ENCODE assay signal across 8 cellular contexts in the genomic region with DNA sequence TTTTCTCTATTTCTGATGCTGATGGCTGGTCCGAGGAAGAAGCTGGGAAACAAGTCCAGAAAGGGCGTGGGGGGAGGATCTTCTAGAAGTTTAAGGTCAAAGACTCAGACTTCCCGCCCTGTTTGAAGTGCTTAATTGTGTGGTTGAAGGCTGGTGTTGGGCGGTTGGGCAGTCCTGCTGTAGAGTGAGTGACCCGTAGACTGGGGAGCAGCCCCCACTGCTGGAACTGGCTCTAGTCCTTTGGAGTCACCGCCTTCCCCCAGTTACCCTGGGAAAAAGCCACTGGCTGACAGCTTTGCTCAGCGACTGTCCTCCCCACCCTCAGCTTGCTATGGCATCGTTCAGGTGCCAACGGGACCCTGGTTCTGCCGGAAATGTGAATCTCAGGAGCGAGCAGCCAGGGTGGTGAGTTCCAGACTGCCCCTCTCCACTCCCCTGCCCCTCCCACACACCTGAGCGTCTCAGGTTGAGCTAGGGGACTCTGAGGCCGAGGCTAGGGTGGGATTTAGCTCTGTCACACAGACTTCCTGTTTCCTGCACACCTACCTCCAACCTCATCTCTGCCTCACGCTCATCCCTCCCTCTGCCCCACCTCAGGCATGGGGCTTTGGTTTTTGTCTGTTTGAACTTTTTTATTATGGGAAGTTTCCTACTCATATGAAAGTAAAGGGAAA. TPM values are rescaled to one million over a fixed set of nuclear protein-coding genes. Genes with fewer than 3 reads are reported as not detected.
DNase-seq lines count a peak whose midpoint lies in the region; ATAC-seq and TF ChIP-seq lines count a peak whose summit lies in the region.

No MANE protein-coding gene starts in this region.

- H2BK20ac ChIP-seq in IMR-90 (ENCODE audit: low read depth, low read length) = no peak overlapping the region

- peaks cover 27% of the 10 kb centered on the region; the same call in 1 of the 2 replicates for H4K20me1 ChIP-seq in IMR-90 (ENCODE audit: insufficient read depth, low read length)

- H3K9me3 ChIP-seq in IMR-90 (ENCODE audit: control insufficient read depth, insufficient read depth, low read length) (no peaks in the 10 kb centered on the region), iPS-15b (ENCODE audit: control insufficient read depth, insufficient read depth, low read length) (no peaks in the 10 kb centered on the region)

- no peak overlapping the region for H3K56ac ChIP-seq in IMR-90 (ENCODE audit: extremely low read depth, insufficient read depth, low read length)

- H3K14ac ChIP-seq in IMR-90 (replicated peaks; ENCODE audit: low read depth, low read length) = 0 out of 2 replicates have a peak overlapping the region, but pooled peaks have one; percentile 14

- H3K27ac ChIP-seq in IMR-90 (ENCODE audit: insufficient read depth, low read length) = no peak overlapping the region; the same call in 1 of the 2 replicates

- H2BK5ac ChIP-seq in IMR-90 (ENCODE audit: low read depth, low read length, poor library complexity, severe bottlenecking) = no peak overlapping the region

- peak overlapping the region; percentile 93 for H3K4me2 ChIP-seq in IMR-90 (ENCODE audit: low read depth, low read length)

- peak overlapping the region; percentile 94 for H3K27ac Mint-ChIP-seq in activated naive CD4-positive, alpha-beta T cell treated with anti-CD3 and anti-CD28 coated beads, Interleukin-2, amount 10 ng/mL, durations not matched to agents 7 days and 5 days

- ATAC-seq in IMR-90 (ENCODE audit: low read depth) = no peak
- ATAC-seq in HG03460 (IDR thresholded peaks at IDR 0.05; ENCODE audit: unreplicated experiment) = no peak
- no peak for ATAC-seq in GM21423 (IDR thresholded peaks at IDR 0.05; ENCODE audit: unreplicated experiment)

- H4K5ac ChIP-seq in IMR-90 (ENCODE audit: low read depth, low read length) = no peak overlapping the region

- peak overlapping the region; percentile 93 for H3K4me3 Mint-ChIP-seq in activated naive CD4-positive, alpha-beta T cell treated with anti-CD3 and anti-CD28 coated beads, Interleukin-2, amount 10 ng/mL, durations not matched to agents 7 days and 5 days

- peak overlapping the region; percentile 97 for H2AK9ac ChIP-seq in IMR-90 (replicated peaks; ENCODE audit: low read depth, low read length, poor library complexity)

- H3K27me3 ChIP-seq in IMR-90 (ENCODE audit: control insufficient read depth, insufficient read depth, low read length) = no peaks in the 10 kb centered on the region
- peaks cover 60% of the 10 kb centered on the region for H3K27me3 ChIP-seq in iPS-15b (ENCODE audit: control insufficient read depth, insufficient read depth, low read length)

- H4K91ac ChIP-seq in IMR-90 (ENCODE audit: insufficient read depth, low read depth, low read length) = no peak overlapping the region

- peak overlapping the region; percentile 90 for H2AFZ ChIP-seq in IMR-90 (replicated peaks; ENCODE audit: low read length, poor library complexity)

- DNase-seq in AG08396 (ENCODE audit: low spot score) = peak; percentile 36
- DNase-seq in IMR-90 = no peak
- peak; percentile 45 for DNase-seq in activated naive CD4-positive, alpha-beta T cell treated with anti-CD3 and anti-CD28 coated beads, Interleukin-2, amount 10 ng/mL, durations not matched to agents 7 days and 5 days
- peak; percentile 65 for DNase-seq in stimulated activated CD4-positive, alpha-beta T cell treated with anti-CD3 and anti-CD28 coated beads, Interleukin-2, amount 100 ng/mL, for 4 hours (ENCODE audit: low read depth)
- DNase-seq in H4 (ENCODE audit: low spot score) = no peak

- peak overlapping the region; percentile 48 for H3K4ac ChIP-seq in IMR-90 (ENCODE audit: low read depth, low read length)

- POLR2A ChIA-PET in IMR-90 (lab: Charles Lee; ENCODE audit: unreplicated experiment) = no interaction called here

- intact Hi-C loops in IMR-90 (cut with micrococcal nuclease) = no loop called here

- H3K18ac ChIP-seq in IMR-90 (ENCODE audit: low read depth, low read length) = no peak overlapping the region

- no peaks in the 10 kb centered on the region for H3K27me3 Mint-ChIP-seq in activated naive CD4-positive, alpha-beta T cell treated with anti-CD3 and anti-CD28 coated beads, Interleukin-2, amount 10 ng/mL, durations not matched to agents 7 days and 5 days

- H3K36me3 ChIP-seq in IMR-90 (ENCODE audit: control insufficient read depth, insufficient read depth, low read length) (peaks cover 21% of the 10 kb centered on the region; the same call in 1 of the 2 replicates), iPS-15b (ENCODE audit: control insufficient read depth, insufficient read depth, low read length) (no peaks in the 10 kb centered on the region)

- TF ChIP-seq POLR2A in IMR-90 (IDR thresholded peaks at IDR 0.05; ENCODE audit: low read depth, low read length) = no peak

- H3K23ac ChIP-seq in IMR-90 (ENCODE audit: low read depth, low read length) = peak overlapping the region; percentile 86; the same call in 1 of the 2 replicates

- TF ChIP-seq CTCF in IMR-90 (conservative IDR thresholded peaks at IDR 0.05; ENCODE audit: low read depth, low read length) = no peak

- H3K9ac ChIP-seq in IMR-90 (ENCODE audit: low read depth, low read length) (peak overlapping the region; percentile 71), iPS-15b (ENCODE audit: low read depth, low read length) (no peak overlapping the region)

- in situ Hi-C loops in IMR-90 (cut with MboI; ENCODE audit: low sequenced_read_pairs) = no loop called here

- H2AK5ac ChIP-seq in IMR-90 (ENCODE audit: low read depth, low read length) = peak overlapping the region; percentile 27

- H3K79me1 ChIP-seq in IMR-90 (ENCODE audit: low read depth in 1 of 2, low read length in 2 of 2) = peaks cover 22 to 69% of the 10 kb centered on the region in 2 experiments; a peak in 3 of 4 replicates

- CTCF ChIA-PET in IMR-90 (lab: Yijun Ruan, JAX) = no interaction called here
- CTCF ChIA-PET in activated naive CD4-positive, alpha-beta T cell treated with anti-CD3 and anti-CD28 coated beads, Interleukin-2, amount 10 ng/mL, durations not matched to agents 7 days and 5 days (lab: Charles Lee) = interaction anchor here (0.9 to 1.1 kb wide), 3 partner anchors 10 to 28 kb away, joined by 3 to 6 read pairs (median 3); no protein-coding TSS in a partner anchor

- H3K36me3 Mint-ChIP-seq in activated naive CD4-positive, alpha-beta T cell treated with anti-CD3 and anti-CD28 coated beads, Interleukin-2, amount 10 ng/mL, durations not matched to agents 7 days and 5 days = peaks cover 50% of the 10 kb centered on the region

- dilution Hi-C loops in IMR-90 (cut with HindIII; ENCODE audit: low sequenced_read_pairs, unreplicated experiment) = no loop called here

- WGBS in IMR-90 (ENCODE audit: extremely low coverage in 2 of 2, insufficient read length in 1 of 2), 2 experiments = 38% methylated on average over 3 of the region's 14 CpGs; no CpG with 5 or more reads in 1 of the 2 experiments

- H2BK15ac ChIP-seq in IMR-90 (ENCODE audit: low read depth, low read length) = 0 out of 3 replicates have a peak overlapping the region, but pooled peaks have one; percentile 36

- H3K4me1 ChIP-seq in IMR-90 (ENCODE audit: control insufficient read depth, insufficient read depth, low read length) = peaks cover 11% of the 10 kb centered on the region
- peaks cover 25% of the 10 kb centered on the region for H3K4me1 ChIP-seq in iPS-15b (ENCODE audit: control insufficient read depth, insufficient read depth, low read length)

- TF ChIP-seq RAD21 in IMR-90 (IDR thresholded peaks at IDR 0.05; ENCODE audit: low read length) = no peak

- no peaks in the 10 kb centered on the region for H3K9me3 Mint-ChIP-seq in activated naive CD4-positive, alpha-beta T cell treated with anti-CD3 and anti-CD28 coated beads, Interleukin-2, amount 10 ng/mL, durations not matched to agents 7 days and 5 days

- H3K4me1 Mint-ChIP-seq in activated naive CD4-positive, alpha-beta T cell treated with anti-CD3 and anti-CD28 coated beads, Interleukin-2, amount 10 ng/mL, durations not matched to agents 7 days and 5 days = peaks cover 58% of the 10 kb centered on the region

- H4K8ac ChIP-seq in IMR-90 (ENCODE audit: low read depth in 2 of 2, low read length in 2 of 2) = peak overlapping the region in 1 of 2 experiments; percentile 29; a peak in 1 of 4 replicates

- no peak overlapping the region for H2BK120ac ChIP-seq in IMR-90 (ENCODE audit: low read depth, low read length)

- peaks cover 7% of the 10 kb centered on the region; the same call in 1 of the 2 replicates for H3K9me1 ChIP-seq in IMR-90 (ENCODE audit: insufficient read depth, low read length)

- H3K4me3 ChIP-seq in IMR-90 (ENCODE audit: insufficient read depth, low read depth, low read length) (peak overlapping the region; percentile 68), iPS-15b (ENCODE audit: low read depth, low read length) (peak overlapping the region; percentile 59)

- no TSS peak for BruUV-seq in IMR-90 (replicated peaks; lab: Mats Ljungman, UMichigan)

TF ChIP-seq in IMR-90, 13 proteins besides CTCF, POLR2A, EP300 and RAD21 (continues in another document):
- no peak for TF ChIP-seq CEBPB (IDR thresholded peaks at IDR 0.05; ENCODE audit: low read depth, low read length)

RNA-seq across cellular contexts. Expression of a gene that starts 1.7 kb away (rescaled TPM):
- total RNA-seq in IMR-90 (2012; rRNA removed) = 7.2 and 7.5 TPM in 2 replicates
- polyA plus RNA-seq in IMR-90 (2012; rRNA removed) = 21.2 and 22.7 TPM in 2 replicates
- polyA plus RNA-seq in IMR-90 (2012; cell fraction: cytosol; rRNA removed) = 6.7 and 12.1 TPM in 2 replicates
- 94.6 and 103 TPM in 2 replicates for polyA plus RNA-seq in IMR-90 (2012; cell fraction: nucleus; rRNA removed; ENCODE audit: low replicate concordance)
- total RNA-seq in H4 (2014; rRNA removed; shearing (Covaris generic)) = 7.8 and 13.6 TPM in 2 replicates

RNA-seq across cellular contexts. Expression of a gene that starts 23.4 kb away (rescaled TPM):
- 1.3 and 1.4 TPM in 2 replicates for total RNA-seq in IMR-90 (2012; rRNA removed)
- polyA plus RNA-seq in IMR-90 (2012; rRNA removed) = 14.1 and 20.3 TPM in 2 replicates
- polyA plus RNA-seq in IMR-90 (2012; cell fraction: cytosol; rRNA removed) = 5.4 and 10.6 TPM in 2 replicates
- 2.6 and 4.6 TPM in 2 replicates for polyA plus RNA-seq in IMR-90 (2012; cell fraction: nucleus; rRNA removed; ENCODE audit: low replicate concordance)
- total RNA-seq in H4 (2014; rRNA removed; shearing (Covaris generic)) = 2.3 and 6.7 TPM in 2 replicates

RNA-seq across cellular contexts. Expression of a gene that starts 32.0 kb away (rescaled TPM):
- 0.28 and 0.36 TPM in 2 replicates for total RNA-seq in IMR-90 (2012; rRNA removed)
- polyA plus RNA-seq in IMR-90 (2012; rRNA removed) = 0.80 and 0.82 TPM in 2 replicates
- polyA plus RNA-seq in IMR-90 (2012; cell fraction: cytosol; rRNA removed) = 0.77 and 0.79 TPM in 2 replicates
- 0.49 and 0.57 TPM in 2 replicates for polyA plus RNA-seq in IMR-90 (2012; cell fraction: nucleus; rRNA removed; ENCODE audit: low replicate concordance)
- 3.2 and 3.5 TPM in 2 replicates for total RNA-seq in H4 (2014; rRNA removed; shearing (Covaris generic))

RNA-seq across cellular contexts. Expression of a gene that starts 41.4 kb away (rescaled TPM):
- total RNA-seq in IMR-90 (2012; rRNA removed) = 1.1 and 1.4 TPM in 2 replicates
- polyA plus RNA-seq in IMR-90 (2012; rRNA removed) = 18.2 and 27.8 TPM in 2 replicates
- 17.3 and 39.2 TPM in 2 replicates for polyA plus RNA-seq in IMR-90 (2012; cell fraction: cytosol; rRNA removed)
- polyA plus RNA-seq in IMR-90 (2012; cell fraction: nucleus; rRNA removed; ENCODE audit: low replicate concordance) = 30.3 and 77.5 TPM in 2 replicates
- 1.6 and 3.9 TPM in 2 replicates for total RNA-seq in H4 (2014; rRNA removed; shearing (Covaris generic))

RNA-seq across cellular contexts. Expression of a gene that starts 45.8 kb away (rescaled TPM):
- total RNA-seq in IMR-90 (2012; rRNA removed) = 510 and 828 TPM in 2 replicates
- polyA plus RNA-seq in IMR-90 (2012; rRNA removed) = 480 and 525 TPM in 2 replicates
- polyA plus RNA-seq in IMR-90 (2012; cell fraction: cytosol; rRNA removed) = 600 and 763 TPM in 2 replicates
- polyA plus RNA-seq in IMR-90 (2012; cell fraction: nucleus; rRNA removed; ENCODE audit: low replicate concordance) = 201 and 228 TPM in 2 replicates
- total RNA-seq in H4 (2014; rRNA removed; shearing (Covaris generic)) = 592 and 607 TPM in 2 replicates

Comparison
In these comparisons a context has a peak if more than half of its experiments do, and no peak if none do; other contexts are left out.
1. DNase-seq: peak in AG08396 (single experiment), activated naive CD4-positive, alpha-beta T cell treated with anti-CD3 and anti-CD28 coated beads, Interleukin-2, amount 10 ng/mL, durations not matched to agents 7 days and 5 days (single experiment) and stimulated activated CD4-positive, alpha-beta T cell treated with anti-CD3 and anti-CD28 coated beads, Interleukin-2, amount 100 ng/mL, for 4 hours (single experiment); none in IMR-90 (single experiment) and H4 (single experiment).